20 cellular contexts compared by ENCODE assay signal in genomic region chr3:46763178-46763577, GRCh38. TPM values are rescaled to one million over a fixed set of nuclear protein-coding genes. Genes with fewer than 3 reads are reported as not detected.
A peak's percentile ranks its signal among the peaks of the same experiment; 100 is the strongest.
DNase-seq lines count a peak whose midpoint lies in the region; ATAC-seq, FAIRE-seq and TF ChIP-seq lines count a peak whose summit lies in the region.
"Had no signal": no experiment of that assay in that cellular context is flagged by ENCODE, and none has a peak within 500 bp of the region (broad histone marks: within the 10 kb centered on the region; RNA-seq: fewer than 3 reads in every experiment).

No MANE protein-coding gene starts in this region.

- SMC1A ChIA-PET in GM12878 (lab: Charles Lee; ENCODE audit: uncharacterized antibody, unreplicated experiment): no interaction called here

- H3K4me2 ChIP-seq in GM12878 (ENCODE audit: control insufficient read depth, insufficient read depth): no peak overlapping the region
- H3K4me2 ChIP-seq: BLaER1 treated with 17β-estradiol and CSF1 and Interleukin-3, amounts not matched to agents 10 nM and 100 nM had no signal

- H3K9me3 ChIP-seq in GM12878 (replicated peaks; ENCODE audit: control insufficient read depth, insufficient read depth, low read length): peaks cover 6% of the 10 kb centered on the region; the same call in 2 of the 3 replicates

- RAD21 ChIA-PET in GM12878 (lab: Charles Lee; ENCODE audit: unreplicated experiment): no interaction called here

- FAIRE-seq in GM12878 (lab: Jason Lieb, UNC): peak; percentile 71
- FAIRE-seq: GM19239 had no signal

- H3K4me1 ChIP-seq in GM12878 (ENCODE audit: control insufficient read depth, insufficient read depth, low read length): no peaks in the 10 kb centered on the region
- H3K4me1 ChIP-seq in foreskin keratinocyte: no peaks in the 10 kb centered on the region
- H3K4me1 ChIP-seq: BLaER1 treated with 17β-estradiol and CSF1 and Interleukin-3, amounts not matched to agents 10 nM and 100 nM; HAP-1 had no signal

- no peaks in the 10 kb centered on the region for H4K20me1 ChIP-seq in GM12878 (ENCODE audit: control insufficient read depth, insufficient read depth)
- H4K20me1 ChIP-seq: BLaER1 treated with 17β-estradiol and CSF1 and Interleukin-3, amounts not matched to agents 10 nM and 100 nM had no signal

- no peak overlapping the region for H3K4me3 ChIP-seq in GM12878
- H3K4me3 ChIP-seq: BLaER1 treated with 17β-estradiol and CSF1 and Interleukin-3, amounts not matched to agents 10 nM and 100 nM; GM23248; HAP-1 had no signal

- no peaks in the 10 kb centered on the region for H3K36me3 ChIP-seq in GM12878 (ENCODE audit: control insufficient read depth in 2 of 2, insufficient read depth in 2 of 2, low read length in 1 of 2)
- H3K36me3 ChIP-seq: HAP-1 had no signal

- TF ChIP-seq EP300 in GM12878 (IDR thresholded peaks at IDR 0.05; ENCODE audit: borderline replicate concordance in 1 of 2, control insufficient read depth in 1 of 2, low read depth in 2 of 2, low read length in 2 of 2): no peak

- no peak for TF ChIP-seq RAD21 in GM12878 (IDR thresholded peaks at IDR 0.05; ENCODE audit: insufficient read depth, low read depth, low read length)

- BruUV-seq in GM12878 (replicated peaks; lab: Mats Ljungman, UMichigan): no TSS peak

- POLR2A ChIA-PET in GM12878 (lab: Charles Lee): no interaction called here

- ATAC-seq in GM12878 (no peak), foreskin keratinocyte (no peak), left colon (no peak)
- ATAC-seq: CD8-positive, alpha-beta T cell had no signal

- H3K27ac ChIP-seq in GM12878 (ENCODE audit: control insufficient read depth, insufficient read depth): no peak overlapping the region
- no peak overlapping the region for H3K27ac ChIP-seq in foreskin keratinocyte
- H3K27ac ChIP-seq: BLaER1 treated with 17β-estradiol and CSF1 and Interleukin-3, amounts not matched to agents 10 nM and 100 nM; GM23248 had no signal

- TF ChIP-seq POLR2A in GM12878 (IDR thresholded peaks at IDR 0.05; ENCODE audit: low read depth, low read length): no peak

- H3K79me2 ChIP-seq in GM12878 (ENCODE audit: control insufficient read depth, insufficient read depth, low read length): no peaks in the 10 kb centered on the region

- peak; percentile 30 for DNase-seq in NCI-H1105 treated with DMSO at 0.1 percent for 48 hours (lab: John Stamatoyannopoulos, UW)
- DNase-seq in NCI-H1105 (lab: John Stamatoyannopoulos, UW): no peak
- peak; percentile 3 for DNase-seq in DMS79 treated with DMSO at 0.1 percent for 48 hours (lab: John Stamatoyannopoulos, UW)
- no peak for DNase-seq in GM12878 (ENCODE audit: low read depth, low spot score)
- peak; percentile 22 to 51 for DNase-seq in foreskin keratinocyte
- no peak for DNase-seq in left colon
- DNase-seq in NCI-H524 treated with DMSO at 0.1 percent for 48 hours (lab: John Stamatoyannopoulos, UW): no peak
- no peak for DNase-seq in Ammon's horn (ENCODE audit: low spot score)
- DNase-seq: 8988T; Calu3; CD8-positive, alpha-beta T cell; GF-D8; GM23248 had no signal

- H3K27me3 ChIP-seq in GM12878 (replicated peaks in 1 of 2; ENCODE audit: control insufficient read depth in 2 of 2, insufficient read depth in 2 of 2, low read length in 1 of 2) (no peaks in the 10 kb centered on the region), foreskin keratinocyte (no peaks in the 10 kb centered on the region)
- H3K27me3 ChIP-seq: BLaER1 treated with 17β-estradiol and CSF1 and Interleukin-3, amounts not matched to agents 10 nM and 100 nM had no signal

- in situ Hi-C loops in GM12878 (cut with MboI): no loop called here

- TF ChIP-seq CTCF in GM12878 (IDR thresholded peaks at IDR 0.05 in 2 of 3, conservative IDR thresholded peaks at IDR 0.05 in 1 of 3; ENCODE audit: control insufficient read depth in 2 of 3, extremely low read depth in 1 of 3, insufficient read depth in 1 of 3, low read depth in 3 of 3, low read length in 3 of 3): no peak
- TF ChIP-seq CTCF in foreskin keratinocyte (conservative IDR thresholded peaks at IDR 0.05): no peak

- CTCF ChIA-PET in GM12878 (lab: Yijun Ruan, JAX): interaction anchor here (1.0 kb wide), 1 partner anchor 300 kb away, joined by 3 read pairs; no protein-coding TSS in a partner anchor

- no peak overlapping the region for H3K9ac ChIP-seq in GM12878 (ENCODE audit: control insufficient read depth, insufficient read depth, low read length)
- H3K9ac ChIP-seq: BLaER1 treated with 17β-estradiol and CSF1 and Interleukin-3, amounts not matched to agents 10 nM and 100 nM; GM23248 had no signal

- intact Hi-C loops in GM12878 (cut with micrococcal nuclease; ENCODE audit: unreplicated experiment) (no loop called here), left colon (cut with DNase I, micrococcal nuclease) (no loop called here)

- H2AFZ ChIP-seq in GM12878 (ENCODE audit: control insufficient read depth, low read depth, low read length): no peak overlapping the region
- H2AFZ ChIP-seq: GM23248 had no signal

TF ChIP-seq in GM12878, 131 proteins besides CTCF, POLR2A, EP300 and RAD21:
- TF ChIP-seq SPI1 (IDR thresholded peaks at IDR 0.05; ENCODE audit: borderline replicate concordance, insufficient read depth, low read depth, low read length): no peak
- TF ChIP-seq ZSCAN29 (IDR thresholded peaks at IDR 0.05): no peak
- TF ChIP-seq SRF (IDR thresholded peaks at IDR 0.05; ENCODE audit: low read depth in 2 of 2, low read length in 2 of 2): no peak
- no peak for TF ChIP-seq PAX8 (IDR thresholded peaks at IDR 0.05)
- no peak for TF ChIP-seq NBN (IDR thresholded peaks at IDR 0.05)
- no peak for TF ChIP-seq ZNF217 (IDR thresholded peaks at IDR 0.05)
- no peak for TF ChIP-seq ZBTB4 (CRISPR knock-in tag; IDR thresholded peaks at IDR 0.05)
- TF ChIP-seq TCF12 (IDR thresholded peaks at IDR 0.05; ENCODE audit: low read depth, low read length): no peak
- TF ChIP-seq NFYA (IDR thresholded peaks at IDR 0.05; ENCODE audit: borderline replicate concordance, low read depth, low read length): no peak
- no peak for TF ChIP-seq RAD51 (IDR thresholded peaks at IDR 0.05)
- TF ChIP-seq TAF1 (IDR thresholded peaks at IDR 0.05; ENCODE audit: borderline replicate concordance, low read depth, low read length): no peak
- TF ChIP-seq SMC3 (IDR thresholded peaks at IDR 0.05; ENCODE audit: borderline replicate concordance, low read length): no peak
- TF ChIP-seq TBL1XR1 (IDR thresholded peaks at IDR 0.05; ENCODE audit: low read depth, low read length): no peak
- no peak for TF ChIP-seq PML (IDR thresholded peaks at IDR 0.05; ENCODE audit: low read length)
- no peak for TF ChIP-seq ATF7 (IDR thresholded peaks at IDR 0.05; ENCODE audit: low read depth)

RNA-seq across cellular contexts. Expression of gene PRSS50, which starts 45.5 kb away (rescaled TPM):
- total RNA-seq in GM12878 (2013; cell fraction: nucleolus; rRNA removed): not detected in 2 replicates
- total RNA-seq in GM12878 (2014; rRNA removed) (not detected in 2 replicates), GM12878 (2014; rRNA removed; fragmentation: Illumina TruSeq; extraction: Trizol) (not detected in 2 replicates), GM12878 (2021) (not detected in 2 replicates), foreskin keratinocyte (not detected in 2 replicates), left colon (not detected)
- polyA plus RNA-seq in GM12878 (2011; ENCODE audit: low read depth): not detected
- polyA plus RNA-seq in GM12878 (2011; rRNA removed) (not detected in 2 replicates), GM12878 (2014; fragmentation: Illumina TruSeq; extraction: Trizol) (not detected in 2 replicates), GM12878 (2014; fragmentation: Nextera tagmentation; extraction: Ambion mirVana) (not detected), GM12878 (2014; rRNA removed) (not detected in 2 replicates), GM12878 (2016; fragmentation: Nextera tagmentation; extraction: Ambion mirVana) (under 1 TPM in 1 of 2 experiments, not detected in 1; 0.05 TPM), foreskin keratinocyte (not detected in 2 replicates)
- polyA plus RNA-seq in GM12878 (2011; cell fraction: cytosol; rRNA removed): not detected in 2 replicates
- 0.04 TPM in 1 of 2 replicates, not detected in the other for polyA plus RNA-seq in GM12878 (2011; cell fraction: nucleus; rRNA removed)
- not detected in 2 replicates for polyA plus RNA-seq in GM12878 (2012)
- not detected in 2 replicates for polyA minus RNA-seq in GM12878 (2011; rRNA and poly(A)+ RNA removed)
- not detected in 2 replicates for polyA minus RNA-seq in GM12878 (2011; cell fraction: cytosol; rRNA and poly(A)+ RNA removed)
- polyA minus RNA-seq in GM12878 (2011; cell fraction: nucleus; rRNA and poly(A)+ RNA removed): not detected in 2 replicates
- total RNA-seq: A673; Calu3; CD8-positive, alpha-beta T cell; GM23248; H4; HT1080 had no signal
- polyA plus RNA-seq: AG04450, GM23248 had no signal

Comparison
In these comparisons a context has a peak if more than half of its experiments do, and no peak if none do; other contexts are left out.
1. DNase-seq: peak in NCI-H1105 treated with DMSO at 0.1 percent for 48 hours (single experiment), DMS79 treated with DMSO at 0.1 percent for 48 hours (single experiment) and foreskin keratinocyte (2 of 2); none in NCI-H1105 (single experiment), GM12878 (single experiment), left colon (0 of 2), NCI-H524 treated with DMSO at 0.1 percent for 48 hours (single experiment) and Ammon's horn (single experiment).